Comparison of ENCODE assay signal across 2 cellular contexts in the genomic region with DNA sequence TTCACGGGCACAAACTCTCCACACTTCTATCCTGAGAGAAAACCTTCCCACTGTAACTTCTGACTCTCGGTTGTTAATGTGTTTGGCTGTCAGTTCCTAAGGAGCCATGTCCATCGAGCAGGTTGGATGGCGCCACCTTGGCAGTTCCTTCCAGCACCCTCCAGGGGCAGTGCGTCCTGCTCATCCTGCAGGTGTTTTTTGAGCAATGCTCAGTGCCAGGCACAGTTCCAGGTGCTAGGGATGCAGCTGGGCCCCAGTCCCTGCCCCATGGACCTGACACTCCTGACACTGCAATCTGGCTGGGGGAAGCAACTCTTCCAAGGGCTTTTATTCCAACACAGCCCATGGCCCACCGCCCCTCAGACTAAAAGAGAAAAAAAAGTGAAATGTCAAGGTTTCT.
TF ChIP-seq lines count a peak whose summit lies in the region.

No MANE protein-coding gene starts in this region.

TF ChIP-seq in HCT116, 20 proteins besides CTCF, POLR2A, EP300 and RAD21:
- TF ChIP-seq SIN3A (IDR thresholded peaks at IDR 0.05; ENCODE audit: low read depth) = no peak
- TF ChIP-seq FOSL1 (IDR thresholded peaks at IDR 0.05; ENCODE audit: low read depth) = no peak
- no peak for TF ChIP-seq TCF7L2 (IDR thresholded peaks at IDR 0.05; ENCODE audit: borderline replicate concordance, extremely low read depth, insufficient read depth, insufficient read length)
- no peak for TF ChIP-seq POLR2AphosphoS5 (IDR thresholded peaks at IDR 0.05; ENCODE audit: low read depth, low read length)
- no peak for TF ChIP-seq YY1 (IDR thresholded peaks at IDR 0.05; ENCODE audit: extremely low read depth, insufficient replicate concordance, low read depth, low read length)
- TF ChIP-seq, protein P1, sequence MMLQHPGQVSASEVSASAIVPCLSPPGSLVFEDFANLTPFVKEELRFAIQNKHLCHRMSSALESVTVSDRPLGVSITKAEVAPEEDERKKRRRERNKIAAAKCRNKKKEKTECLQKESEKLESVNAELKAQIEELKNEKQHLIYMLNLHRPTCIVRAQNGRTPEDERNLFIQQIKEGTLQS (IDR thresholded peaks at IDR 0.05) = no peak
- TF ChIP-seq SP1 (IDR thresholded peaks at IDR 0.05; ENCODE audit: low read depth) = no peak

TF ChIP-seq in H1, 55 proteins besides CTCF, POLR2A, EP300 and RAD21:
- TF ChIP-seq TCF12 (IDR thresholded peaks at IDR 0.05; ENCODE audit: low read depth, low read length) = 0 out of 2 replicates have a peak, but pooled peaks have one; percentile 8
- TF ChIP-seq, protein P2, sequence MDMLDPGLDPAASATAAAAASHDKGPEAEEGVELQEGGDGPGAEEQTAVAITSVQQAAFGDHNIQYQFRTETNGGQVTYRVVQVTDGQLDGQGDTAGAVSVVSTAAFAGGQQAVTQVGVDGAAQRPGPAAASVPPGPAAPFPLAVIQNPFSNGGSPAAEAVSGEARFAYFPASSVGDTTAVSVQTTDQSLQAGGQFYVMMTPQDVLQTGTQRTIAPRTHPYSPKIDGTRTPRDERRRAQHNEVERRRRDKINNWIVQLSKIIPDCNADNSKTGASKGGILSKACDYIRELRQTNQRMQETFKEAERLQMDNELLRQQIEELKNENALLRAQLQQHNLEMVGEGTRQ (IDR thresholded peaks at IDR 0.05; ENCODE audit: low read length) = no peak
